Comparison of ENCODE assay signal across 10 cellular contexts in genomic region chr5:758698-759053, GRCh38. TPM values are rescaled to one million over a fixed set of nuclear protein-coding genes. Genes with fewer than 3 reads are reported as not detected.
DNase-seq lines count a peak whose midpoint lies in the region; ATAC-seq and TF ChIP-seq lines count a peak whose summit lies in the region.
"Had no signal": no experiment of that assay in that cellular context is flagged by ENCODE, and none has a peak within 500 bp of the region (broad histone marks: within the 10 kb centered on the region; RNA-seq: fewer than 3 reads in every experiment).

No MANE protein-coding gene starts in this region.

- no peak overlapping the region for H2AK5ac ChIP-seq in mesendoderm (ENCODE audit: low read length)

- no peaks in the 10 kb centered on the region for H3K9me3 ChIP-seq in CD4-positive, alpha-beta T cell (ENCODE audit: control insufficient read depth, low read length)
- H3K9me3 ChIP-seq in right cardiac atrium (ENCODE audit: control insufficient read depth, low read length) = no peaks in the 10 kb centered on the region

- H2BK15ac ChIP-seq in mesendoderm (replicated peaks; ENCODE audit: low read depth) = no peak overlapping the region

- no peak overlapping the region for H4K5ac ChIP-seq in mesendoderm (ENCODE audit: low read length)

- TF ChIP-seq CTCF in CD4-positive, alpha-beta T cell (IDR thresholded peaks at IDR 0.05) = no peak
- TF ChIP-seq CTCF in WTC11 (IDR thresholded peaks at IDR 0.05) = no peak

- H3K36me3 Mint-ChIP-seq in CD4-positive, alpha-beta T cell (ENCODE audit: low read depth) = no peaks in the 10 kb centered on the region
- peaks cover 5% of the 10 kb centered on the region for H3K36me3 Mint-ChIP-seq in WTC11

- WGBS in right cardiac atrium = 74% methylated on average over 15 of the region's 15 CpGs
- WGBS in mesendoderm (ENCODE audit: extremely low coverage, insufficient coverage, low lambda C conversion rate) = no CpG with 5 or more reads among the region's 15 CpGs

- no peaks in the 10 kb centered on the region for H3K36me3 ChIP-seq in mesendoderm (ENCODE audit: control insufficient read depth, insufficient read depth, low read length)

- H3K4ac ChIP-seq in mesendoderm (ENCODE audit: low read depth, low read length) = no peak overlapping the region

- H3K79me1 ChIP-seq in mesendoderm (ENCODE audit: low read length) = no peaks in the 10 kb centered on the region

- no peaks in the 10 kb centered on the region for H3K27me3 ChIP-seq in CD4-positive, alpha-beta T cell (ENCODE audit: control insufficient read depth, insufficient read depth, low read length)
- no peaks in the 10 kb centered on the region for H3K27me3 ChIP-seq in right cardiac atrium (ENCODE audit: control insufficient read depth, insufficient read depth)
- no peaks in the 10 kb centered on the region for H3K27me3 ChIP-seq in mesendoderm (ENCODE audit: insufficient read depth, low read length, poor library complexity)

- CTCF ChIA-PET in CD4-positive, alpha-beta T cell (lab: Charles Lee) = no interaction called here
- CTCF ChIA-PET in WTC11 (lab: Charles Lee) = interaction anchor here (0.9 to 1.8 kb wide), 6 partner anchors 13 to 224 kb away, joined by 3 to 8 read pairs (median 3); no protein-coding TSS in a partner anchor

- H3K56ac ChIP-seq in mesendoderm (ENCODE audit: low read length) = no peak overlapping the region

- peaks cover 30% of the 10 kb centered on the region for H3K4me1 Mint-ChIP-seq in CD4-positive, alpha-beta T cell (ENCODE audit: low read depth)
- no peaks in the 10 kb centered on the region for H3K4me1 Mint-ChIP-seq in WTC11

- no peaks in the 10 kb centered on the region for H3K9me3 Mint-ChIP-seq in CD4-positive, alpha-beta T cell
- peaks cover 7% of the 10 kb centered on the region for H3K9me3 Mint-ChIP-seq in WTC11

- H3K4me1 ChIP-seq in right cardiac atrium (ENCODE audit: control insufficient read depth, insufficient read depth, low read length) (no peaks in the 10 kb centered on the region), mesendoderm (ENCODE audit: control insufficient read depth, low read depth, low read length) (no peaks in the 10 kb centered on the region)

- no peaks in the 10 kb centered on the region for H3K27me3 Mint-ChIP-seq in CD4-positive, alpha-beta T cell
- no peaks in the 10 kb centered on the region; the same call in 1 of the 2 replicates for H3K27me3 Mint-ChIP-seq in WTC11 (ENCODE audit: low read depth)

- H3K23ac ChIP-seq in mesendoderm (ENCODE audit: low read length) = no peak overlapping the region

- H3K27ac ChIP-seq in CD4-positive, alpha-beta T cell (ENCODE audit: low read depth, low read length) = no peak overlapping the region
- H3K27ac ChIP-seq in right cardiac atrium (ENCODE audit: low read length) = peak overlapping the region; percentile 10
- no peak overlapping the region for H3K27ac ChIP-seq in mesendoderm (ENCODE audit: low read depth, low read length)

- peak in 2 of 10 experiments; percentile 5 to 32 for DNase-seq in CD4-positive, alpha-beta T cell
- DNase-seq in WTC11 (ENCODE audit: low spot score) (no peak), right cardiac atrium (peak in 2 of 3 donors; percentile 69 to 71), posterior vena cava (ENCODE audit: low spot score) (peak; percentile 85), NCI-H226 (no peak), mesendoderm (no peak)
- no peak for DNase-seq in NK-92 treated with Interleukin-12 subunit alpha and Interleukin-12 subunit beta, amount 100 ng/mL, for 24 hours (lab: John Stamatoyannopoulos, UW)
- DNase-seq: occipital lobe had no signal

- intact Hi-C loops in CD4-positive, alpha-beta T cell (cut with DNase I, micrococcal nuclease) = no loop called here
- intact Hi-C loops in right cardiac atrium (cut with DNase I) = loop anchor here in 1 of 4 donors (10.0 kb wide), 1 partner anchor 86 kb away; no protein-coding TSS in a partner anchor
- intact Hi-C loops in posterior vena cava (cut with DNase I) = loop anchor here in 1 of 2 donors (5.0 kb wide), 1 partner anchor 84 kb away; no protein-coding TSS in a partner anchor

- peak overlapping the region; percentile 80 for H3K4me3 Mint-ChIP-seq in CD4-positive, alpha-beta T cell
- no peak overlapping the region for H3K4me3 Mint-ChIP-seq in WTC11

- no peak overlapping the region for H3K9ac ChIP-seq in mesendoderm (ENCODE audit: low read length)

- H3K4me2 ChIP-seq in mesendoderm (ENCODE audit: low read length) = no peak overlapping the region

- H3K18ac ChIP-seq in mesendoderm (ENCODE audit: low read length) = no peak overlapping the region

- H4K8ac ChIP-seq in mesendoderm (ENCODE audit: low read depth, low read length) = no peak overlapping the region

- peak overlapping the region; percentile 79 for H3K27ac Mint-ChIP-seq in CD4-positive, alpha-beta T cell
- peak overlapping the region; percentile 16; the same call in 1 of the 2 replicates for H3K27ac Mint-ChIP-seq in WTC11

- H3K4me3 ChIP-seq in right cardiac atrium (ENCODE audit: low read length) (no peak overlapping the region), mesendoderm (ENCODE audit: low read length) (no peak overlapping the region)

- no peak overlapping the region for H2BK5ac ChIP-seq in mesendoderm (ENCODE audit: low read length)

- no peak overlapping the region for H2BK120ac ChIP-seq in mesendoderm (ENCODE audit: low read depth, low read length)

- ATAC-seq in CD4-positive, alpha-beta T cell (ENCODE audit: poor library complexity) = no peak
- ATAC-seq in WTC11 = no peak
- peak in 1 of 2 donors; percentile 0 for ATAC-seq in right cardiac atrium
- ATAC-seq in HG02870 (IDR thresholded peaks at IDR 0.05; ENCODE audit: unreplicated experiment) = no peak

- no peaks in the 10 kb centered on the region for H3K79me2 ChIP-seq in mesendoderm (ENCODE audit: control insufficient read depth, insufficient read depth, low read length)

- POLR2A ChIA-PET in CD4-positive, alpha-beta T cell (lab: Charles Lee) = interaction anchor here (1.7 kb wide), 1 partner anchor 66 kb away, joined by 5 read pairs; the partner anchor contains the start of gene TPPP
- POLR2A ChIA-PET in WTC11 (lab: Charles Lee) = no interaction called here

TF ChIP-seq in WTC11, 78 proteins besides CTCF, POLR2A, EP300 and RAD21:
- TF ChIP-seq JUN (CRISPR knock-in tag; IDR thresholded peaks at IDR 0.05) = no peak
- no peak for TF ChIP-seq EMX1 (CRISPR knock-in tag; IDR thresholded peaks at IDR 0.05)
- no peak for TF ChIP-seq CREM (CRISPR knock-in tag; IDR thresholded peaks at IDR 0.05)
- TF ChIP-seq ELF4 (CRISPR knock-in tag; IDR thresholded peaks at IDR 0.05; ENCODE audit: low read depth) = 0 out of 2 replicates have a peak, but pooled peaks have one; percentile 37

RNA-seq across cellular contexts. Expression of gene ZDHHC11B, which starts 25.9 kb away (rescaled TPM):
- 10 to 100 TPM; 14.8 to 15.1 TPM for total RNA-seq in CD4-positive, alpha-beta T cell
- 2.3 to 4.4 TPM (median 3.1 TPM) in 3 replicates for total RNA-seq in WTC11 (2021)
- total RNA-seq in right cardiac atrium = 10 to 100 TPM; 17.0 to 49.2 (median 24.1) TPM
- 6.6 TPM for polyA plus RNA-seq in right cardiac atrium
- total RNA-seq in posterior vena cava = 10 to 100 TPM in 1 of 2 donors, 1 to 10 TPM in 1; 9.1 to 14.9 TPM
- 0.10 TPM for polyA plus RNA-seq in mesendoderm (2013, experiment 1 of 2)
- 0.17 TPM for polyA plus RNA-seq in mesendoderm (2013, experiment 2 of 2)
- total RNA-seq: dermis microvascular lymphatic vessel endothelial cell had no signal

Comparison
In these comparisons a context has a peak if more than half of its experiments do, and no peak if none do; other contexts are left out.
1. DNase-seq: peak in right cardiac atrium (2 of 3) and posterior vena cava (single experiment); none in WTC11 (single experiment), NCI-H226 (single experiment), mesendoderm (single experiment) and NK-92 treated with Interleukin-12 subunit alpha and Interleukin-12 subunit beta, amount 100 ng/mL, for 24 hours (single experiment).